Comparison of ENCODE assay signal across 9 cellular contexts in the genomic region with DNA sequence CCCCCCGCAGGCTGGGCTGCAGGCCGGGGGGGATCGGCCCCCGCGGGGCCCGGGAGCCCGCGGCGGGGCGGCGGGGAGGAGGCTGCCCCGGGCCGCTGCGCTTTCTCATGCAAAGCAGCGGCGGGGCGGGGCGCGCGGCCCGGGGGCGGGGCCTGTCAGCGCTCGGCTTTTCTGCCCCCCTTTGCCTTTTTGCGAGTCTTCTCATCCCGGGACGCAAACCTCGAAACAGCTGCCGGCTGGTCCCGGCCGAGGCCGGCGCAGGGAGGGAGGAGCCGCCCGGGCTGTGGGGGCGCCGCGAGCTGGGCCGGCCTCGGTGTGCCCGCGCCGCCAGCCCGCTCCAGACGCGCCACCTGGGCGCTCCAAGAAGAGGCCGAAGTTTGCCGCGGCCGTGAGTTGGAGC. TPM values are rescaled to one million over a fixed set of nuclear protein-coding genes. Genes with fewer than 3 reads are reported as not detected.
DNase-seq lines count a peak whose midpoint lies in the region; ATAC-seq lines count a peak whose summit lies in the region.
"Had no signal": no experiment of that assay in that cellular context is flagged by ENCODE, and none has a peak within 500 bp of the region (broad histone marks: within the 10 kb centered on the region; RNA-seq: fewer than 3 reads in every experiment).

A gene with protein sequence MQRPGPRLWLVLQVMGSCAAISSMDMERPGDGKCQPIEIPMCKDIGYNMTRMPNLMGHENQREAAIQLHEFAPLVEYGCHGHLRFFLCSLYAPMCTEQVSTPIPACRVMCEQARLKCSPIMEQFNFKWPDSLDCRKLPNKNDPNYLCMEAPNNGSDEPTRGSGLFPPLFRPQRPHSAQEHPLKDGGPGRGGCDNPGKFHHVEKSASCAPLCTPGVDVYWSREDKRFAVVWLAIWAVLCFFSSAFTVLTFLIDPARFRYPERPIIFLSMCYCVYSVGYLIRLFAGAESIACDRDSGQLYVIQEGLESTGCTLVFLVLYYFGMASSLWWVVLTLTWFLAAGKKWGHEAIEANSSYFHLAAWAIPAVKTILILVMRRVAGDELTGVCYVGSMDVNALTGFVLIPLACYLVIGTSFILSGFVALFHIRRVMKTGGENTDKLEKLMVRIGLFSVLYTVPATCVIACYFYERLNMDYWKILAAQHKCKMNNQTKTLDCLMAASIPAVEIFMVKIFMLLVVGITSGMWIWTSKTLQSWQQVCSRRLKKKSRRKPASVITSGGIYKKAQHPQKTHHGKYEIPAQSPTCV (plus strand): TSS at position 198 of the 400 bp plus-strand sequence. CDS start 479 bp downstream, outside the sequence.

- peaks cover 4% of the 10 kb centered on the region for H3K36me3 Mint-ChIP-seq in activated CD4-positive, alpha-beta memory T cell treated with anti-CD3 and anti-CD28 coated beads for 36 hours
- peaks cover 3% of the 10 kb centered on the region for H3K36me3 Mint-ChIP-seq in activated CD4-positive, alpha-beta memory T cell treated with anti-CD3 and anti-CD28 coated beads, Interleukin-2, amount 10 ng/mL, durations not matched to agents 7 days and 5 days (ENCODE audit: low read depth)
- H3K36me3 Mint-ChIP-seq in CD8-positive, alpha-beta memory T cell = no peaks in the 10 kb centered on the region
- H3K36me3 Mint-ChIP-seq: CD4-positive, CD25-positive, alpha-beta regulatory T cell had no signal

- no peak within 1 kb of the TSS for H3K9ac ChIP-seq in muscle layer of colon (ENCODE audit: low read length)

- peaks cover 3% of the 10 kb centered on the region for H3K36me3 ChIP-seq in ectodermal cell (ENCODE audit: control insufficient read depth, insufficient read depth, low read length)
- H3K36me3 ChIP-seq in muscle layer of colon (ENCODE audit: insufficient read depth, low read length) = no peaks in the 10 kb centered on the region
- H3K36me3 ChIP-seq in CD8-positive, alpha-beta memory T cell (ENCODE audit: insufficient read depth, low read length) = no peaks in the 10 kb centered on the region

- peak; percentile 22 for DNase-seq in activated CD4-positive, alpha-beta memory T cell treated with anti-CD3 and anti-CD28 coated beads for 36 hours
- no peak for DNase-seq in activated CD4-positive, alpha-beta memory T cell treated with anti-CD3 and anti-CD28 coated beads, Interleukin-2, amount 10 ng/mL, durations not matched to agents 7 days and 5 days
- DNase-seq in ureter (ENCODE audit: low spot score) = peak; percentile 61
- no peak for DNase-seq in CD8-positive, alpha-beta memory T cell
- DNase-seq in NCI-H1436 (lab: John Stamatoyannopoulos, UW) = no peak

- POLR2A ChIA-PET in activated CD4-positive, alpha-beta memory T cell treated with anti-CD3 and anti-CD28 coated beads for 36 hours (lab: Charles Lee) = no interaction called here
- POLR2A ChIA-PET in activated CD4-positive, alpha-beta memory T cell treated with anti-CD3 and anti-CD28 coated beads, Interleukin-2, amount 10 ng/mL, durations not matched to agents 7 days and 5 days (lab: Charles Lee) = no interaction called here
- POLR2A ChIA-PET in CD8-positive, alpha-beta memory T cell (lab: Charles Lee) = no interaction called here

- WGBS in ectodermal cell, 2 experiments = 0% methylated on average over 51 of the region's 51 CpGs

- peak within 1 kb of the TSS; percentile 95 for H3K27ac ChIP-seq in ectodermal cell (ENCODE audit: insufficient read depth, low read depth, low read length, poor library complexity, severe bottlenecking)
- no peak within 1 kb of the TSS for H3K27ac ChIP-seq in muscle layer of colon (ENCODE audit: low read depth, low read length)
- no peak within 1 kb of the TSS for H3K27ac ChIP-seq in CD8-positive, alpha-beta memory T cell (ENCODE audit: low read depth, low read length)

- ATAC-seq in GM21717 (IDR thresholded peaks at IDR 0.05; ENCODE audit: unreplicated experiment) = no peak

- intact Hi-C loops in activated CD4-positive, alpha-beta memory T cell treated with anti-CD3 and anti-CD28 coated beads for 36 hours (cut with micrococcal nuclease) = no loop called here

- CTCF ChIA-PET in activated CD4-positive, alpha-beta memory T cell treated with anti-CD3 and anti-CD28 coated beads for 36 hours (lab: Charles Lee) = no interaction called here
- CTCF ChIA-PET in activated CD4-positive, alpha-beta memory T cell treated with anti-CD3 and anti-CD28 coated beads, Interleukin-2, amount 10 ng/mL, durations not matched to agents 7 days and 5 days (lab: Charles Lee) = no interaction called here
- CTCF ChIA-PET in CD8-positive, alpha-beta memory T cell (lab: Charles Lee) = no interaction called here

- peaks cover 2% of the 10 kb centered on the region for H3K4me1 Mint-ChIP-seq in activated CD4-positive, alpha-beta memory T cell treated with anti-CD3 and anti-CD28 coated beads for 36 hours (ENCODE audit: low read depth)
- H3K4me1 Mint-ChIP-seq in activated CD4-positive, alpha-beta memory T cell treated with anti-CD3 and anti-CD28 coated beads, Interleukin-2, amount 10 ng/mL, durations not matched to agents 7 days and 5 days = peaks cover 2% of the 10 kb centered on the region
- peaks cover 0 to 3% (median 0%) of the 10 kb centered on the region in 3 donors for H3K4me1 Mint-ChIP-seq in CD8-positive, alpha-beta memory T cell

- H3K4me3 ChIP-seq in ectodermal cell (ENCODE audit: insufficient read depth, low read depth, low read length) (peak within 1 kb of the TSS; percentile 74), muscle layer of colon (ENCODE audit: low read depth in 1 of 2, low read length in 2 of 2) (peak within 1 kb of the TSS; percentile 18 to 47)
- H3K4me3 ChIP-seq in CD8-positive, alpha-beta memory T cell (ENCODE audit: low read length) = no peak within 1 kb of the TSS

- H3K4me1 ChIP-seq in ectodermal cell (ENCODE audit: control insufficient read depth, insufficient read depth, low read length) (peaks cover 54% of the 10 kb centered on the region), muscle layer of colon (ENCODE audit: insufficient read depth, low read length) (no peaks in the 10 kb centered on the region)
- H3K4me1 ChIP-seq in CD8-positive, alpha-beta memory T cell (ENCODE audit: insufficient read depth, low read length) = no peaks in the 10 kb centered on the region

- H3K9me3 ChIP-seq in ectodermal cell (ENCODE audit: control insufficient read depth, low read length) = no peaks in the 10 kb centered on the region
- H3K9me3 ChIP-seq in muscle layer of colon (ENCODE audit: low read length) = no peaks in the 10 kb centered on the region
- H3K9me3 ChIP-seq in CD8-positive, alpha-beta memory T cell (ENCODE audit: low read length) = no peaks in the 10 kb centered on the region

- no peaks in the 10 kb centered on the region for H3K9me3 Mint-ChIP-seq in activated CD4-positive, alpha-beta memory T cell treated with anti-CD3 and anti-CD28 coated beads for 36 hours
- H3K9me3 Mint-ChIP-seq in activated CD4-positive, alpha-beta memory T cell treated with anti-CD3 and anti-CD28 coated beads, Interleukin-2, amount 10 ng/mL, durations not matched to agents 7 days and 5 days = no peaks in the 10 kb centered on the region
- peaks cover 0 to 6% (median 3%) of the 10 kb centered on the region in 5 donors for H3K9me3 Mint-ChIP-seq in CD8-positive, alpha-beta memory T cell

- H3K27ac Mint-ChIP-seq in activated CD4-positive, alpha-beta memory T cell treated with anti-CD3 and anti-CD28 coated beads for 36 hours = no peak within 1 kb of the TSS
- no peak within 1 kb of the TSS for H3K27ac Mint-ChIP-seq in activated CD4-positive, alpha-beta memory T cell treated with anti-CD3 and anti-CD28 coated beads, Interleukin-2, amount 10 ng/mL, durations not matched to agents 7 days and 5 days
- H3K27ac Mint-ChIP-seq in CD8-positive, alpha-beta memory T cell = no peak within 1 kb of the TSS
- H3K27ac Mint-ChIP-seq: CD4-positive, CD25-positive, alpha-beta regulatory T cell had no signal

- peaks cover 37% of the 10 kb centered on the region for H3K27me3 Mint-ChIP-seq in activated CD4-positive, alpha-beta memory T cell treated with anti-CD3 and anti-CD28 coated beads for 36 hours
- peaks cover 28% of the 10 kb centered on the region for H3K27me3 Mint-ChIP-seq in activated CD4-positive, alpha-beta memory T cell treated with anti-CD3 and anti-CD28 coated beads, Interleukin-2, amount 10 ng/mL, durations not matched to agents 7 days and 5 days
- peaks cover 20 to 35% of the 10 kb centered on the region in 2 donors for H3K27me3 Mint-ChIP-seq in CD8-positive, alpha-beta memory T cell

- H3K27me3 ChIP-seq in ectodermal cell (ENCODE audit: control insufficient read depth, insufficient read depth, low read length, poor library complexity, severe bottlenecking) (peaks cover 87% of the 10 kb centered on the region), muscle layer of colon (ENCODE audit: control insufficient read depth in 1 of 2, insufficient read depth in 2 of 2, low read length in 2 of 2) (peaks cover 13 to 43% of the 10 kb centered on the region in 2 donors)
- peaks cover 6% of the 10 kb centered on the region for H3K27me3 ChIP-seq in CD8-positive, alpha-beta memory T cell (ENCODE audit: insufficient read depth, low read length, poor library complexity, severe bottlenecking)

- peak within 1 kb of the TSS; percentile 51 for H3K4me3 Mint-ChIP-seq in activated CD4-positive, alpha-beta memory T cell treated with anti-CD3 and anti-CD28 coated beads for 36 hours
- no peak within 1 kb of the TSS for H3K4me3 Mint-ChIP-seq in activated CD4-positive, alpha-beta memory T cell treated with anti-CD3 and anti-CD28 coated beads, Interleukin-2, amount 10 ng/mL, durations not matched to agents 7 days and 5 days
- H3K4me3 Mint-ChIP-seq in CD8-positive, alpha-beta memory T cell = no peak within 1 kb of the TSS
- H3K4me3 Mint-ChIP-seq: CD4-positive, CD25-positive, alpha-beta regulatory T cell had no signal

RNA-seq across cellular contexts. Expression of the gene that starts here (rescaled TPM):
- not detected for total RNA-seq in activated CD4-positive, alpha-beta memory T cell treated with anti-CD3 and anti-CD28 coated beads for 36 hours
- not detected for total RNA-seq in activated CD4-positive, alpha-beta memory T cell treated with anti-CD3 and anti-CD28 coated beads, Interleukin-2, amount 10 ng/mL, durations not matched to agents 7 days and 5 days
- 39.9 TPM for polyA plus RNA-seq in ectodermal cell (2013, experiment 1 of 4)
- polyA plus RNA-seq in ectodermal cell (2013, experiment 2 of 4) = 44.4 TPM
- 44.1 TPM for polyA plus RNA-seq in ectodermal cell (2013, experiment 3 of 4)
- polyA plus RNA-seq in ectodermal cell (2013, experiment 4 of 4) = 49.9 TPM
- total RNA-seq in ureter = 5.9 TPM
- not detected for total RNA-seq in CD8-positive, alpha-beta memory T cell
- not detected for polyA plus RNA-seq in CD8-positive, alpha-beta memory T cell
- total RNA-seq: CD4-positive, CD25-positive, alpha-beta regulatory T cell had no signal
- polyA plus RNA-seq: CD4-positive, CD25-positive, alpha-beta regulatory T cell had no signal

Comparison
In these comparisons a context has a peak if more than half of its experiments do, and no peak if none do; other contexts are left out.
1. Peak in DNase-seq in activated CD4-positive, alpha-beta memory T cell treated with anti-CD3 and anti-CD28 coated beads for 36 hours; RNA of the gene not detected or under 1 TPM.